ENCODE assay signal across 9 cellular contexts in genomic region chr17:48910370-48910769, GRCh38. TPM values are rescaled to one million over a fixed set of nuclear protein-coding genes. Genes with fewer than 3 reads are reported as not detected.
DNase-seq lines count a peak whose midpoint lies in the region; ATAC-seq and TF ChIP-seq lines count a peak whose summit lies in the region.
"Had no signal": no experiment of that assay in that cellular context is flagged by ENCODE, and none has a peak within 500 bp of the region (broad histone marks: within the 10 kb centered on the region; RNA-seq: fewer than 3 reads in every experiment).

No MANE protein-coding gene starts in this region.

- H3K18ac ChIP-seq in mesenchymal stem cell (ENCODE audit: low read depth in 1 of 2, low read length in 2 of 2) = no peak overlapping the region

- no peak overlapping the region for H2BK15ac ChIP-seq in mesenchymal stem cell (ENCODE audit: low read depth, poor library complexity, severe bottlenecking)

- peak overlapping the region; percentile 92 to 98 (median 96) for H3K4me3 Mint-ChIP-seq in brain

- H3K36me3 Mint-ChIP-seq in brain = peaks cover 48% of the 10 kb centered on the region

- no peak overlapping the region for H3K4ac ChIP-seq in mesenchymal stem cell (ENCODE audit: low read depth in 1 of 2, low read length in 2 of 2)

- peak overlapping the region in 4 of 5 experiments; percentile 59 to 95 (median 92) for H3K27ac Mint-ChIP-seq in brain

- no peak overlapping the region for H2BK120ac ChIP-seq in mesenchymal stem cell (ENCODE audit: low read depth, low read length)

- H4K8ac ChIP-seq in mesenchymal stem cell (ENCODE audit: low read length) = no peak overlapping the region

- H3K4me3 ChIP-seq in HUES64 (ENCODE audit: low read length) (peak overlapping the region; percentile 65), mesenchymal stem cell (ENCODE audit: insufficient read depth in 1 of 2, low read depth in 1 of 2, low read length in 2 of 2) (peak overlapping the region in 1 of 2 experiments; percentile 84)

- H3K23ac ChIP-seq in mesenchymal stem cell (ENCODE audit: low read length in 2 of 2) = no peak overlapping the region

- no peak for ATAC-seq in GM18907 (IDR thresholded peaks at IDR 0.05; ENCODE audit: unreplicated experiment)

- H2AK5ac ChIP-seq in mesenchymal stem cell (ENCODE audit: low read length, severe bottlenecking) = no peak overlapping the region

- H4K91ac ChIP-seq in mesenchymal stem cell (ENCODE audit: low read length) = no peak overlapping the region

- H3K9ac ChIP-seq in HUES64 (ENCODE audit: low read depth, low read length) (no peak overlapping the region), mesenchymal stem cell (ENCODE audit: low read length) (peak overlapping the region; percentile 100)

- H3K9me3 ChIP-seq in HUES64 (ENCODE audit: insufficient read depth, low read depth, low read length) (no peaks in the 10 kb centered on the region), mesenchymal stem cell (ENCODE audit: control insufficient read depth, low read length) (no peaks in the 10 kb centered on the region)

- H3K4me1 Mint-ChIP-seq in brain = peaks cover 69% of the 10 kb centered on the region

- no peak overlapping the region for H2BK12ac ChIP-seq in mesenchymal stem cell (ENCODE audit: low read length in 2 of 2)

- peak overlapping the region; percentile 83 for H3K4me2 ChIP-seq in mesenchymal stem cell (ENCODE audit: low read length, poor library complexity, severe bottlenecking)

- H2BK5ac ChIP-seq in mesenchymal stem cell (ENCODE audit: low read depth, low read length, poor library complexity, severe bottlenecking) = no peak overlapping the region

- no peaks in the 10 kb centered on the region for H3K79me1 ChIP-seq in mesenchymal stem cell (replicated peaks; ENCODE audit: low read length, poor library complexity, severe bottlenecking)

- no peak for TF ChIP-seq CTCF in brain (conservative IDR thresholded peaks at IDR 0.05)

- H3K27me3 ChIP-seq in HUES64 (ENCODE audit: insufficient read depth, low read length) = no peaks in the 10 kb centered on the region
- H3K27me3 ChIP-seq in mesenchymal stem cell (ENCODE audit: control insufficient read depth in 1 of 2, insufficient read depth in 1 of 2, low read length in 2 of 2) = no peaks in the 10 kb centered on the region

- in situ Hi-C loops in ACHN (cut with HindIII; ENCODE audit: low pct_ligation_motif_present, low pct_unique_long_range_greater_than_20kb, low sequenced_read_pairs) = loop anchor here (25.0 kb wide), 1 partner anchor 102 kb away; no protein-coding TSS in a partner anchor

- H3K14ac ChIP-seq in mesenchymal stem cell (ENCODE audit: low read length in 2 of 2) = no peak overlapping the region

- H3K27me3 Mint-ChIP-seq in brain = peaks cover 10% of the 10 kb centered on the region

- WGBS in HUES64 = 91% methylated on average over 2 of the region's 2 CpGs
- 94% methylated on average over 2 of the region's 2 CpGs for WGBS in mesenchymal stem cell

- no peaks in the 10 kb centered on the region for H3K9me3 Mint-ChIP-seq in brain

- H3K4me1 ChIP-seq in HUES64 (ENCODE audit: insufficient read depth, low read length) (peaks cover 12% of the 10 kb centered on the region), mesenchymal stem cell (ENCODE audit: control insufficient read depth, insufficient read depth, low read depth, low read length) (peaks cover 16% of the 10 kb centered on the region)

- H3K36me3 ChIP-seq in HUES64 (ENCODE audit: insufficient read depth, low read length) (peaks cover 58% of the 10 kb centered on the region), mesenchymal stem cell (ENCODE audit: control insufficient read depth in 1 of 2, insufficient read depth in 2 of 2, low read depth in 1 of 2, low read length in 2 of 2) (peaks cover 15 to 39% of the 10 kb centered on the region in 2 experiments)

- H2AFZ ChIP-seq in mesenchymal stem cell (ENCODE audit: low read depth, low read length) = no peak overlapping the region

- DNase-seq in Ammon's horn (ENCODE audit: low spot score) (peak; percentile 71), mesenchymal stem cell (no peak), NCI-H1417 treated with DMSO at 0.1 percent for 48 hours (lab: John Stamatoyannopoulos, UW) (no peak), ACHN (no peak), DMS79 (lab: John Stamatoyannopoulos, UW) (no peak)
- DNase-seq: NCI-H2171 treated with DMSO at 0.1 percent for 48 hours had no signal

- H3K27ac ChIP-seq in HUES64 (ENCODE audit: low read depth, low read length) = no peak overlapping the region
- H3K27ac ChIP-seq in mesenchymal stem cell (ENCODE audit: low read length, poor library complexity, severe bottlenecking) = no peak overlapping the region

RNA-seq across cellular contexts. Expression of gene UBE2Z, which starts 2.2 kb away (rescaled TPM):
- polyA plus RNA-seq in HUES64 (2013, experiment 1 of 2) = 54.4 TPM
- polyA plus RNA-seq in HUES64 (2013, experiment 2 of 2) = 50.0 TPM
- 73.5 TPM for polyA plus RNA-seq in brain (ENCODE audit: insufficient read depth, low read depth, low replicate concordance)
- 74.4 TPM for polyA plus RNA-seq in mesenchymal stem cell (2013, experiment 1 of 2)
- 73.9 TPM for polyA plus RNA-seq in mesenchymal stem cell (2013, experiment 2 of 2)

RNA-seq across cellular contexts. Expression of gene ATP5MC1, which starts 17.8 kb away (rescaled TPM):
- polyA plus RNA-seq in HUES64 (2013, experiment 1 of 2) = 144 TPM
- polyA plus RNA-seq in HUES64 (2013, experiment 2 of 2) = 152 TPM
- 329 TPM for polyA plus RNA-seq in brain (ENCODE audit: insufficient read depth, low read depth, low replicate concordance)
- 132 TPM for polyA plus RNA-seq in mesenchymal stem cell (2013, experiment 1 of 2)
- 123 TPM for polyA plus RNA-seq in mesenchymal stem cell (2013, experiment 2 of 2)

RNA-seq across cellular contexts. Expression of gene SNF8, which starts 34.3 kb away (rescaled TPM):
- polyA plus RNA-seq in HUES64 (2013, experiment 1 of 2) = 105 TPM
- 125 TPM for polyA plus RNA-seq in HUES64 (2013, experiment 2 of 2)
- polyA plus RNA-seq in brain (ENCODE audit: insufficient read depth, low read depth, low replicate concordance) = 140 TPM
- 126 TPM for polyA plus RNA-seq in mesenchymal stem cell (2013, experiment 1 of 2)
- polyA plus RNA-seq in mesenchymal stem cell (2013, experiment 2 of 2) = 126 TPM

RNA-seq across cellular contexts. Expression of gene GIP, which starts 58.0 kb away (rescaled TPM):
- 0.85 TPM for polyA plus RNA-seq in HUES64 (2013, experiment 1 of 2)
- 1.1 TPM for polyA plus RNA-seq in HUES64 (2013, experiment 2 of 2)
- not detected for polyA plus RNA-seq in brain (ENCODE audit: insufficient read depth, low read depth, low replicate concordance)
- polyA plus RNA-seq in mesenchymal stem cell (2013, experiment 1 of 2) = 0.23 TPM
- 0.12 TPM for polyA plus RNA-seq in mesenchymal stem cell (2013, experiment 2 of 2)
